ENCODE assay signal across 1 cellular context in the genomic region with DNA sequence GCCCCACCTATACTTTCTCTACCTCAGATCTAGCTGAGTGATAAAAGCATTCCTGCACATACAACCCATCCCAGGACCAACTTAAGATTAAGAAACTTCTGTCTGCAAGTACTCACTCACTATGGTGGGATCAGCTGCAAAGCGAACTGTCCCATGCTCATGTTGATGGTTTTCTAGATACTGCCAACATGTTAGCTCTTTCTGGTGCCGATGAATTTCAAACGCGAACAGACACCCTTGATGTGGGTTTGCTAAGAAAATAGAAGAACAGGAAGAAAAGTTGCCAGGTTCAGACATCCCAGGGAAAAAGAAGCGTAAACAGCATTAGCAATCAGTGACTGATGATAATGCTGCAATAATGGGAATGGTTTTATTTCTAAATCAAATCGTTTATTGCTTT.
TF ChIP-seq lines count a peak whose summit lies in the region.

No MANE protein-coding gene starts in this region.

TF ChIP-seq in HepG2, 621 proteins besides CTCF, POLR2A, EP300 and RAD21:
- TF ChIP-seq POLR2G (IDR thresholded peaks at IDR 0.05; ENCODE audit: low read depth, low read length) (peak; percentile 52), RBFOX2 (IDR thresholded peaks at IDR 0.05; ENCODE audit: low read depth, low read length) (peak; percentile 25; the same call in 1 of the 2 replicates), POLR2AphosphoS5 (IDR thresholded peaks at IDR 0.05; ENCODE audit: low read depth, low read length) (peak; percentile 17; the same call in 1 of the 2 replicates)
- TF ChIP-seq, protein P1, sequence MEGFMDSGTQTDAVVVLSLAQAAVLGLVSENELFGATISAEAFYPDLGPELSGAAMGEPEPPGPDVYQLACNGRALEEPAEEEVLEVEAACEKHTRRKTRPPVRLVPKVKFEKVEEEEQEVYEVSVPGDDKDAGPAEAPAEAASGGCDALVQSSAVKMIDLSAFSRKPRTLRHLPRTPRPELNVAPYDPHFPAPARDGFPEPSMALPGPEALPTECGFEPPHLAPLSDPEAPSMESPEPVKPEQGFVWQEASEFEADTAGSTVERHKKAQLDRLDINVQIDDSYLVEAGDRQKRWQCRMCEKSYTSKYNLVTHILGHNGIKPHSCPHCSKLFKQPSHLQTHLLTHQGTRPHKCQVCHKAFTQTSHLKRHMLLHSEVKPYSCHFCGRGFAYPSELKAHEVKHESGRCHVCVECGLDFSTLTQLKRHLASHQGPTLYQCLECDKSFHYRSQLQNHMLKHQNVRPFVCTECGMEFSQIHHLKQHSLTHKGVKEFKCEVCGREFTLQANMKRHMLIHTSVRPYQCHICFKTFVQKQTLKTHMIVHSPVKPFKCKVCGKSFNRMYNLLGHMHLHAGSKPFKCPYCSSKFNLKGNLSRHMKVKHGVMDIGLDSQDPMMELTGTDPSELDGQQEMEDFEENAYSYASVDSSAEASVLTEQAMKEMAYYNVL (CRISPR knock-in tag; IDR thresholded peaks at IDR 0.05; ENCODE audit: borderline replicate concordance) = no peak
